ENCODE assay signal across 16 cellular contexts in genomic region chr2:3241971-3242746, GRCh38.
DNase-seq lines count a peak whose midpoint lies in the region; ATAC-seq and TF ChIP-seq lines count a peak whose summit lies in the region.
"Had no signal": no experiment of that assay in that cellular context is flagged by ENCODE, and none has a peak within 500 bp of the region (broad histone marks: within the 10 kb centered on the region; RNA-seq: fewer than 3 reads in every experiment).

No MANE protein-coding gene starts in this region.

- peak; percentile 13 for ATAC-seq in GM18505 (IDR thresholded peaks at IDR 0.05; ENCODE audit: unreplicated experiment)
- ATAC-seq in GM19397 (IDR thresholded peaks at IDR 0.05; ENCODE audit: unreplicated experiment): peak; percentile 2
- no peak for ATAC-seq in naive thymus-derived CD4-positive, alpha-beta T cell
- no peak for ATAC-seq in GM18861 (IDR thresholded peaks at IDR 0.05; ENCODE audit: unreplicated experiment)

- no peaks in the 10 kb centered on the region for H3F3A ChIP-seq in OCI-LY1 (ENCODE audit: insufficient read depth, low read length)

- no peak overlapping the region for H3K9ac ChIP-seq in OCI-LY1 (ENCODE audit: low read length)

- CTCF ChIA-PET in naive thymus-derived CD4-positive, alpha-beta T cell (lab: Charles Lee): interaction anchor here (1.4 kb wide), 1 partner anchor 19 kb away, joined by 6 read pairs; no protein-coding TSS in a partner anchor

- H3K36me3 Mint-ChIP-seq in naive thymus-derived CD4-positive, alpha-beta T cell: peaks cover 0 to 12% (median 10%) of the 10 kb centered on the region in 5 donors

- H3K9me3 ChIP-seq in OCI-LY1 (ENCODE audit: low read length): no peaks in the 10 kb centered on the region
- H3K9me3 ChIP-seq in naive thymus-derived CD4-positive, alpha-beta T cell (ENCODE audit: control insufficient read depth in 2 of 3, low read length in 3 of 3): no peaks in the 10 kb centered on the region
- H3K9me3 ChIP-seq: HAP-1, upper lobe of left lung had no signal

- peak overlapping the region in 6 of 9 donors; percentile 72 to 93 (median 86) for H3K27ac Mint-ChIP-seq in naive thymus-derived CD4-positive, alpha-beta T cell

- H3K27me3 ChIP-seq in OCI-LY1 (ENCODE audit: insufficient read depth, low read length): no peaks in the 10 kb centered on the region
- H3K27me3 ChIP-seq in naive thymus-derived CD4-positive, alpha-beta T cell (ENCODE audit: control insufficient read depth in 2 of 2, insufficient read depth in 2 of 2, low read length in 2 of 2): no peaks in the 10 kb centered on the region
- H3K27me3 ChIP-seq: upper lobe of left lung had no signal

- no peak for TF ChIP-seq CTCF in OCI-LY1 (IDR thresholded peaks at IDR 0.05; ENCODE audit: low read length)

- H3K4me1 Mint-ChIP-seq in naive thymus-derived CD4-positive, alpha-beta T cell: peaks cover 21 to 35% (median 25%) of the 10 kb centered on the region in 7 donors

- intact Hi-C loops in naive thymus-derived CD4-positive, alpha-beta T cell (cut with micrococcal nuclease): loop anchor here in 1 of 2 donors (1.0 to 5.0 kb wide), 5 partner anchors 19 to 629 kb away; partner anchors contain the start of gene TRAPPC12

- no peak for TF ChIP-seq POLR2A in GM18505 (IDR thresholded peaks at IDR 0.05; ENCODE audit: borderline replicate concordance, extremely low read depth, insufficient read depth, insufficient read length)

- no peak for DNase-seq in naive thymus-derived CD4-positive, alpha-beta T cell
- DNase-seq in SKM-1 (lab: John Stamatoyannopoulos, UW; ENCODE audit: unreplicated experiment) (no peak), caudate nucleus (lab: John Stamatoyannopoulos, UW) (no peak), GM19240 (ENCODE audit: insufficient read length, low spot score) (no peak)
- DNase-seq: activated B cell treated with CpG ODN at 0.5 μM for 24 hours, hypothalamus, NCI-H187, NCI-H69 had no signal

- peak overlapping the region; percentile 0; the same call in 1 of the 2 replicates for H3K4me2 ChIP-seq in OCI-LY1 (ENCODE audit: low read length)

- H3K4me3 Mint-ChIP-seq in naive thymus-derived CD4-positive, alpha-beta T cell: peak overlapping the region in 9 of 10 donors; percentile 29 to 86 (median 70)
- H3K4me3 Mint-ChIP-seq: activated T-cell treated with anti-CD3 and anti-CD28 coated beads, Interleukin-2, amount 50 U/mL, for 4 hours; nephron had no signal

- no peaks in the 10 kb centered on the region for H4K20me1 ChIP-seq in OCI-LY1 (ENCODE audit: insufficient read depth, low read length)

- no peak overlapping the region for H3K4me3 ChIP-seq in OCI-LY1 (ENCODE audit: low read depth, low read length, poor library complexity, severe bottlenecking)
- peak overlapping the region; percentile 18 for H3K4me3 ChIP-seq in naive thymus-derived CD4-positive, alpha-beta T cell (ENCODE audit: low read length)
- H3K4me3 ChIP-seq: HAP-1, upper lobe of left lung had no signal

- H3K4me1 ChIP-seq in OCI-LY1 (ENCODE audit: insufficient read depth, low read length, severe bottlenecking): peaks cover 35% of the 10 kb centered on the region
- peaks cover 33 to 59% of the 10 kb centered on the region in 2 donors for H3K4me1 ChIP-seq in naive thymus-derived CD4-positive, alpha-beta T cell (ENCODE audit: control insufficient read depth in 2 of 2, insufficient read depth in 2 of 2, low read length in 2 of 2)
- H3K4me1 ChIP-seq: HAP-1 had no signal

- H3K9me3 Mint-ChIP-seq in naive thymus-derived CD4-positive, alpha-beta T cell: peaks cover 0 to 3% (median 0%) of the 10 kb centered on the region in 11 donors
- H3K9me3 Mint-ChIP-seq: activated B cell treated with CpG ODN at 0.5 μM for 24 hours; activated T-cell treated with anti-CD3 and anti-CD28 coated beads, Interleukin-2, amount 50 U/mL, for 4 hours; nephron had no signal

- H3K27ac ChIP-seq in OCI-LY1 (ENCODE audit: low read depth, low read length, poor library complexity, severe bottlenecking) (peak overlapping the region; percentile 59), caudate nucleus (ENCODE audit: low read depth, low read length) (no peak overlapping the region)
- H3K27ac ChIP-seq in naive thymus-derived CD4-positive, alpha-beta T cell (ENCODE audit: low read depth, low read length): peak overlapping the region; percentile 69
- H3K27ac ChIP-seq: upper lobe of left lung had no signal

- H3K79me2 ChIP-seq in OCI-LY1 (ENCODE audit: insufficient read depth, low read length): no peaks in the 10 kb centered on the region

- no peaks in the 10 kb centered on the region for H3K9me2 ChIP-seq in OCI-LY1 (ENCODE audit: low read depth, low read length)

- H2AFZ ChIP-seq in OCI-LY1 (ENCODE audit: low read length): no peak overlapping the region

- POLR2A ChIA-PET in naive thymus-derived CD4-positive, alpha-beta T cell (lab: Charles Lee): interaction anchor here (0.7 to 1.1 kb wide), 2 partner anchors 57 to 595 kb away, joined by 3 read pairs; no protein-coding TSS in a partner anchor

- no peaks in the 10 kb centered on the region for H3K27me3 Mint-ChIP-seq in naive thymus-derived CD4-positive, alpha-beta T cell
- H3K27me3 Mint-ChIP-seq: activated B cell treated with CpG ODN at 0.5 μM for 24 hours had no signal

- H3K36me3 ChIP-seq in OCI-LY1 (ENCODE audit: insufficient read depth, low read length): no peaks in the 10 kb centered on the region
- no peaks in the 10 kb centered on the region for H3K36me3 ChIP-seq in naive thymus-derived CD4-positive, alpha-beta T cell (ENCODE audit: control insufficient read depth in 2 of 3, insufficient read depth in 3 of 3, low read length in 3 of 3)
- H3K36me3 ChIP-seq: HAP-1, upper lobe of left lung had no signal

Comparison
In these comparisons a context has a peak if more than half of its experiments do, and no peak if none do; other contexts are left out.
1. ATAC-seq: peak in GM18505 (single experiment) and GM19397 (single experiment); none in naive thymus-derived CD4-positive, alpha-beta T cell (single experiment) and GM18861 (single experiment).